Comparison of ENCODE assay signal across 9 cellular contexts in the genomic region with DNA sequence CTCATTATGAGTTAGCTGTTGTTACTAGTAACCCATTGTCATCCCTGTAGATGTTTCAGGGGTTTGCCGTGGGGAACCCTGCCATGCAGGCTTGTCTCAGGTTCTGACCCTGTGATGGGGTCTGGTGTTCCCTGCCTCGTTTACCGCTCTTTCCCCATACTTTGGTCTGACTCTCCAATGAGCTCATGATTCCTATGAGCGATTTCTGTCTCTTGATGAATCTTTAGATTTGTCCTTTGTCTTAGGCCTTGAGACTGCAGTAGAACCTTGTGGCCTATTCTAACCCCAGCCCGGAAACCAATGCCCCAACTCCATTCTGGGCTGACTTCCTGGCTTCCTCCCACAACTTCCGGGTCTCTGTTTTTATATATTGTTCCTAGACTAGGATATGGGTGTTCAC. TPM values are rescaled to one million over a fixed set of nuclear protein-coding genes. Genes with fewer than 3 reads are reported as not detected.
DNase-seq lines count a peak whose midpoint lies in the region; ATAC-seq and TF ChIP-seq lines count a peak whose summit lies in the region.
"Had no signal": no experiment of that assay in that cellular context is flagged by ENCODE, and none has a peak within 500 bp of the region (broad histone marks: within the 10 kb centered on the region; RNA-seq: fewer than 3 reads in every experiment).

No MANE protein-coding gene starts in this region.

- peaks cover 0 to 1% of the 10 kb centered on the region in 2 donors for H3K9me3 Mint-ChIP-seq in effector memory CD8-positive, alpha-beta T cell

- no peaks in the 10 kb centered on the region for H3K27me3 Mint-ChIP-seq in effector memory CD8-positive, alpha-beta T cell

- no peaks in the 10 kb centered on the region for H3K36me3 ChIP-seq in Karpas-422 (ENCODE audit: insufficient read depth, low read length)
- H3K36me3 ChIP-seq in hepatocyte (replicated peaks; ENCODE audit: insufficient read depth, low read depth): no peaks in the 10 kb centered on the region

- no peaks in the 10 kb centered on the region for H3K4me1 ChIP-seq in Karpas-422 (ENCODE audit: low read length)
- no peaks in the 10 kb centered on the region for H3K4me1 ChIP-seq in hepatocyte (ENCODE audit: insufficient read depth)

- H3K27me3 ChIP-seq in Karpas-422 (ENCODE audit: low read length) (no peaks in the 10 kb centered on the region), hepatocyte (no peaks in the 10 kb centered on the region)

- no peaks in the 10 kb centered on the region for H4K20me1 ChIP-seq in Karpas-422 (ENCODE audit: insufficient read depth, low read depth, low read length)
- no peaks in the 10 kb centered on the region for H4K20me1 ChIP-seq in hepatocyte (ENCODE audit: insufficient read depth, poor library complexity, severe bottlenecking)

- H3K27ac Mint-ChIP-seq in effector memory CD8-positive, alpha-beta T cell: peak overlapping the region; percentile 25 to 84
- H3K27ac Mint-ChIP-seq: H9 had no signal

- H3K4me3 ChIP-seq in Karpas-422 (ENCODE audit: low read length) (no peak overlapping the region), hepatocyte (no peak overlapping the region)

- H3K36me3 Mint-ChIP-seq in effector memory CD8-positive, alpha-beta T cell (ENCODE audit: insufficient read depth): no peaks in the 10 kb centered on the region

- H3K27ac ChIP-seq in Karpas-422 (ENCODE audit: low read length) (no peak overlapping the region), hepatocyte (no peak overlapping the region)

- H3K4me3 Mint-ChIP-seq in effector memory CD8-positive, alpha-beta T cell: peak overlapping the region; percentile 71 to 74
- H3K4me3 Mint-ChIP-seq: H9 had no signal

- TF ChIP-seq CTCF in hepatocyte (IDR thresholded peaks at IDR 0.05; ENCODE audit: poor library complexity): no peak

- 94% methylated on average over 6 of the region's 6 CpGs for WGBS in hepatocyte (ENCODE audit: low lambda C conversion rate, missing lambda C conversion rate)

- no peak for DNase-seq in Karpas-422
- DNase-seq in activated CD4-positive, alpha-beta T cell treated with anti-CD3 and anti-CD28 coated beads, Interleukin-2, amount 50 U/mL, for 4 hours: peak; percentile 38 to 44
- DNase-seq in effector memory CD8-positive, alpha-beta T cell: peak; percentile 56 to 61 (median 59)
- DNase-seq in stimulated activated CD8-positive, alpha-beta memory T cell treated with anti-CD3 and anti-CD28 coated beads, Interleukin-4, amount 100 ng/mL, for 48 hours: peak; percentile 66
- no peak for DNase-seq in hepatocyte (ENCODE audit: low spot score)
- DNase-seq in NCI-H2029 treated with DMSO at 0.1 percent for 48 hours (lab: John Stamatoyannopoulos, UW): no peak
- DNase-seq in germinal center (ENCODE audit: low spot score): no peak
- DNase-seq in amniotic stem cell (lab: John Stamatoyannopoulos, UW): no peak
- DNase-seq: H9 had no signal

- H2AFZ ChIP-seq in Karpas-422 (ENCODE audit: low read length): peak overlapping the region; percentile 69; the same call in 1 of the 2 replicates
- H2AFZ ChIP-seq in hepatocyte: no peak overlapping the region

- H3K4me2 ChIP-seq in Karpas-422 (ENCODE audit: low read depth, low read length, poor library complexity, severe bottlenecking) (no peak overlapping the region), hepatocyte (no peak overlapping the region)

- peaks cover 25 to 29% of the 10 kb centered on the region in 2 donors for H3K4me1 Mint-ChIP-seq in effector memory CD8-positive, alpha-beta T cell (ENCODE audit: low read depth in 2 of 2)
- H3K4me1 Mint-ChIP-seq: H9 had no signal

- peaks cover 9% of the 10 kb centered on the region for H3K9me3 ChIP-seq in Karpas-422 (ENCODE audit: low read length)
- H3K9me3 ChIP-seq in hepatocyte (ENCODE audit: low read depth): no peaks in the 10 kb centered on the region

- ATAC-seq in effector memory CD8-positive, alpha-beta T cell (replicated peaks): peak; percentile 99

- H3K9me2 ChIP-seq in Karpas-422 (replicated peaks; ENCODE audit: insufficient read depth, low read length) (no peaks in the 10 kb centered on the region), hepatocyte (replicated peaks; ENCODE audit: insufficient read depth) (no peaks in the 10 kb centered on the region)

- no peaks in the 10 kb centered on the region for H3K79me2 ChIP-seq in Karpas-422 (ENCODE audit: low read length)
- H3K79me2 ChIP-seq in hepatocyte: no peaks in the 10 kb centered on the region

- H3K9ac ChIP-seq in Karpas-422 (ENCODE audit: low read length): no peak overlapping the region

RNA-seq across cellular contexts. Expression of gene IQGAP1, which starts 11.3 kb away (rescaled TPM):
- 122 and 145 TPM in 2 replicates for total RNA-seq in Karpas-422 (2014; rRNA removed; shearing (Covaris generic); ENCODE audit: low replicate concordance)
- 102 and 125 TPM in 2 replicates for total RNA-seq in hepatocyte
- 60.4 and 65.8 TPM in 2 replicates for polyA plus RNA-seq in hepatocyte

RNA-seq across cellular contexts. Expression of gene ZNF774, which starts 24.7 kb away (rescaled TPM):
- 0.34 and 0.79 TPM in 2 replicates for total RNA-seq in Karpas-422 (2014; rRNA removed; shearing (Covaris generic); ENCODE audit: low replicate concordance)
- total RNA-seq in hepatocyte: 2.1 and 4.1 TPM in 2 replicates
- polyA plus RNA-seq in hepatocyte: 2.1 and 2.3 TPM in 2 replicates

Comparison
In these comparisons a context has a peak if more than half of its experiments do, and no peak if none do; other contexts are left out.
1. DNase-seq: peak in activated CD4-positive, alpha-beta T cell treated with anti-CD3 and anti-CD28 coated beads, Interleukin-2, amount 50 U/mL, for 4 hours (2 of 2), effector memory CD8-positive, alpha-beta T cell (3 of 3) and stimulated activated CD8-positive, alpha-beta memory T cell treated with anti-CD3 and anti-CD28 coated beads, Interleukin-4, amount 100 ng/mL, for 48 hours (single experiment); none in Karpas-422 (single experiment), hepatocyte (single experiment), NCI-H2029 treated with DMSO at 0.1 percent for 48 hours (single experiment), germinal center (single experiment) and amniotic stem cell (single experiment).